ENCODE assay signal across 17 cellular contexts in genomic region chr10:22634093-22634492, GRCh38.
DNase-seq lines count a peak whose midpoint lies in the region; ATAC-seq lines count a peak whose summit lies in the region.
"Had no signal": no experiment of that assay in that cellular context is flagged by ENCODE, and none has a peak within 500 bp of the region (broad histone marks: within the 10 kb centered on the region; RNA-seq: fewer than 3 reads in every experiment).

No MANE protein-coding gene starts in this region.

- ATAC-seq in HG02970 (IDR thresholded peaks at IDR 0.05; ENCODE audit: low FRiP score, unreplicated experiment), result no peak
- ATAC-seq: gastrocnemius medialis, GM23338 had no signal

- no peak overlapping the region for H3K4me3 Mint-ChIP-seq in activated T-cell treated with anti-CD3 and anti-CD28 coated beads, Interleukin-2, amount 50 U/mL, for 24 hours
- H3K4me3 Mint-ChIP-seq in activated CD4-positive, alpha-beta memory T cell treated with anti-CD3 and anti-CD28 coated beads, Interleukin-2, amount 10 ng/mL, durations not matched to agents 7 days and 5 days, result no peak overlapping the region
- peak overlapping the region; percentile 71 to 82 (median 73) for H3K4me3 Mint-ChIP-seq in immature natural killer cell
- H3K4me3 Mint-ChIP-seq: GM23338 had no signal

- H3K4me1 Mint-ChIP-seq in activated T-cell treated with anti-CD3 and anti-CD28 coated beads, Interleukin-2, amount 50 U/mL, for 24 hours (ENCODE audit: low read depth), result peaks cover 95% of the 10 kb centered on the region
- H3K4me1 Mint-ChIP-seq in activated CD4-positive, alpha-beta memory T cell treated with anti-CD3 and anti-CD28 coated beads, Interleukin-2, amount 10 ng/mL, durations not matched to agents 7 days and 5 days, result peaks cover 84% of the 10 kb centered on the region
- peaks cover 97 to 100% of the 10 kb centered on the region in 2 donors for H3K4me1 Mint-ChIP-seq in immature natural killer cell

- H3K27ac Mint-ChIP-seq in activated T-cell treated with anti-CD3 and anti-CD28 coated beads, Interleukin-2, amount 50 U/mL, for 24 hours, result peak overlapping the region; percentile 87
- peak overlapping the region; percentile 69 for H3K27ac Mint-ChIP-seq in activated CD4-positive, alpha-beta memory T cell treated with anti-CD3 and anti-CD28 coated beads, Interleukin-2, amount 10 ng/mL, durations not matched to agents 7 days and 5 days
- peak overlapping the region; percentile 94 to 100 (median 98) for H3K27ac Mint-ChIP-seq in immature natural killer cell
- H3K27ac Mint-ChIP-seq: GM23338 had no signal

- POLR2A ChIA-PET in activated CD4-positive, alpha-beta memory T cell treated with anti-CD3 and anti-CD28 coated beads, Interleukin-2, amount 10 ng/mL, durations not matched to agents 7 days and 5 days (lab: Charles Lee), result interaction anchor here (0.7 to 13.0 kb wide), 2 partner anchors 18 to 32 kb away, joined by 3 to 198 read pairs; no protein-coding TSS in a partner anchor

- DNase-seq in activated T-cell treated with anti-CD3 and anti-CD28 coated beads, Interleukin-2, amount 50 U/mL, for 24 hours, result no peak
- DNase-seq in activated T-cell treated with anti-CD3 and anti-CD28 coated beads, Interleukin-2, amount 50 U/mL, for 48 hours, result no peak
- DNase-seq in activated CD4-positive, alpha-beta memory T cell treated with anti-CD3 and anti-CD28 coated beads, Interleukin-2, amount 10 ng/mL, durations not matched to agents 7 days and 5 days, result no peak
- DNase-seq in immature natural killer cell, result peak; percentile 76 to 83 (median 79)
- DNase-seq in hippocampal formation (lab: John Stamatoyannopoulos, UW), result no peak
- DNase-seq in NCI-H2081 treated with DMSO at 0.1 percent for 48 hours (lab: John Stamatoyannopoulos, UW), result no peak
- DNase-seq: activated effector memory CD4-positive, alpha-beta T cell treated with Interleukin-2 at 50 U/mL for 16 hours; DND-41; gastrocnemius medialis; IMR-90; NCI-H2029; NCI-H510A; SHP77 had no signal

- H3K9me3 Mint-ChIP-seq in activated T-cell treated with anti-CD3 and anti-CD28 coated beads, Interleukin-2, amount 50 U/mL, for 24 hours, result peaks cover 9% of the 10 kb centered on the region
- no peaks in the 10 kb centered on the region for H3K9me3 Mint-ChIP-seq in activated CD4-positive, alpha-beta memory T cell treated with anti-CD3 and anti-CD28 coated beads, Interleukin-2, amount 10 ng/mL, durations not matched to agents 7 days and 5 days
- no peaks in the 10 kb centered on the region for H3K9me3 Mint-ChIP-seq in immature natural killer cell
- H3K9me3 Mint-ChIP-seq: GM23338 had no signal

- peaks cover 59% of the 10 kb centered on the region for H3K36me3 Mint-ChIP-seq in activated T-cell treated with anti-CD3 and anti-CD28 coated beads, Interleukin-2, amount 50 U/mL, for 24 hours (ENCODE audit: low read depth)
- peaks cover 24% of the 10 kb centered on the region for H3K36me3 Mint-ChIP-seq in activated CD4-positive, alpha-beta memory T cell treated with anti-CD3 and anti-CD28 coated beads, Interleukin-2, amount 10 ng/mL, durations not matched to agents 7 days and 5 days (ENCODE audit: low read depth)
- peaks cover 0 to 16% (median 11%) of the 10 kb centered on the region in 3 donors for H3K36me3 Mint-ChIP-seq in immature natural killer cell

- CTCF ChIA-PET in activated CD4-positive, alpha-beta memory T cell treated with anti-CD3 and anti-CD28 coated beads, Interleukin-2, amount 10 ng/mL, durations not matched to agents 7 days and 5 days (lab: Charles Lee), result no interaction called here

- peak overlapping the region; percentile 95 for H3K27ac ChIP-seq in temporal lobe (ENCODE audit: low read depth, low read length)
- H3K27ac ChIP-seq: coronary artery, gastrocnemius medialis had no signal

- no peaks in the 10 kb centered on the region for H3K27me3 Mint-ChIP-seq in activated T-cell treated with anti-CD3 and anti-CD28 coated beads, Interleukin-2, amount 50 U/mL, for 24 hours
- no peaks in the 10 kb centered on the region for H3K27me3 Mint-ChIP-seq in activated CD4-positive, alpha-beta memory T cell treated with anti-CD3 and anti-CD28 coated beads, Interleukin-2, amount 10 ng/mL, durations not matched to agents 7 days and 5 days
- H3K27me3 Mint-ChIP-seq in immature natural killer cell (ENCODE audit: low read depth in 3 of 3), result peaks cover 6 to 20% (median 20%) of the 10 kb centered on the region in 3 donors

Comparison
In these comparisons a context has a peak if more than half of its experiments do, and no peak if none do; other contexts are left out.
1. DNase-seq: peak in immature natural killer cell (3 of 3); none in activated T-cell treated with anti-CD3 and anti-CD28 coated beads, Interleukin-2, amount 50 U/mL, for 24 hours (single experiment), activated T-cell treated with anti-CD3 and anti-CD28 coated beads, Interleukin-2, amount 50 U/mL, for 48 hours (0 of 2), activated CD4-positive, alpha-beta memory T cell treated with anti-CD3 and anti-CD28 coated beads, Interleukin-2, amount 10 ng/mL, durations not matched to agents 7 days and 5 days (single experiment), hippocampal formation (0 of 2) and NCI-H2081 treated with DMSO at 0.1 percent for 48 hours (single experiment).
2. H3K4me3 Mint-ChIP-seq: peak in immature natural killer cell (5 of 5); none in activated T-cell treated with anti-CD3 and anti-CD28 coated beads, Interleukin-2, amount 50 U/mL, for 24 hours (single experiment) and activated CD4-positive, alpha-beta memory T cell treated with anti-CD3 and anti-CD28 coated beads, Interleukin-2, amount 10 ng/mL, durations not matched to agents 7 days and 5 days (single experiment).
3. Peak in every context shown above with its lines, with median percentiles within 50 percentile points of each other: H3K27ac Mint-ChIP-seq.